15 cellular contexts compared by ENCODE assay signal in the genomic region with DNA sequence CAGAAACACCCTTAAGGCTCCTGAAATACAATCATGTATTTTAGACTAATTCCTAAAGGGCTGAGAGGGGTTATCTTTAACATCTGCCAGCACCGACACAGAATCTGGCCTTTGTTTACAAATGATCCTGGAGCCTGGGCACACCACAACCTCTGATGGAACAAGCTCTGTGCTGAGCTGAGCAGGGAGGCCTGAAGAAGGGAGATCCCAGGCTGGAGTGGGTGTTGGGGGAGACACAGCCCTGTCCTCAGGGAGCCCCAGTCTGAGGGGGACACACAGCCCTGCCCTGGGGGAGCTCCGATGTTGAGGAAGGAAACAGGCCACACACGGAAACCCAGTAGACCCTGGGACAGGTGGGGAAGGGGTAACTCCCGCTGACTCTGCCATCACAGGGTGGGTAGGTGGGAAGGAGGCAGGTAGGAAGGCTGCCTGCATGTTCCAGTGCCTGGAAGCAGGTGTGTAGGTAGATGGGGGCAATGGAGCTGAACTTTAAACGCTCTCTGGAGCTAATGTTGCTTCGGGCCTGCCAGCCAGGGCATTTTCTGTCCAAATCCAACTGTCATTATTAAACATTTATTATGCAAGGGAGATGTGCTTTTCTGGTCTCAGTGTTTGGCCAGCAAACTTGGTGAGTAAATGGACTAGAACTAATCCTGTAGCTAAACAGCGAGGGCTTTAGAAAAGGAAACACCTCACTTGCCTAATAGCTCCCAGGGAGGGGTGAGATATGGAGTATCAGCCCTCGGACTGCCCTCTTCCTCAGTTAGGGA.
DNase-seq lines count a peak whose midpoint lies in the region; ATAC-seq and TF ChIP-seq lines count a peak whose summit lies in the region.
"Had no signal": no experiment of that assay in that cellular context is flagged by ENCODE, and none has a peak within 500 bp of the region (broad histone marks: within the 10 kb centered on the region; RNA-seq: fewer than 3 reads in every experiment).

No MANE protein-coding gene starts in this region.

- no peak overlapping the region for H3K4me3 ChIP-seq in esophagus squamous epithelium
- H3K4me3 ChIP-seq in naive thymus-derived CD4-positive, alpha-beta T cell (ENCODE audit: low read length), result no peak overlapping the region
- H3K4me3 ChIP-seq: SJCRH30 had no signal

- H3K27me3 ChIP-seq in esophagus squamous epithelium, result peaks cover 0 to 3% (median 0%) of the 10 kb centered on the region in 4 donors
- no peaks in the 10 kb centered on the region for H3K27me3 ChIP-seq in naive thymus-derived CD4-positive, alpha-beta T cell (ENCODE audit: control insufficient read depth in 2 of 2, insufficient read depth in 2 of 2, low read length in 2 of 2)
- H3K27me3 ChIP-seq: SJCRH30 had no signal

- no peaks in the 10 kb centered on the region for H3K36me3 Mint-ChIP-seq in naive thymus-derived CD4-positive, alpha-beta T cell
- H3K36me3 Mint-ChIP-seq: activated naive CD8-positive, alpha-beta T cell had no signal

- intact Hi-C loops in esophagus squamous epithelium (cut with DNase I), result no loop called here
- intact Hi-C loops in naive thymus-derived CD4-positive, alpha-beta T cell (cut with micrococcal nuclease), result no loop called here

- CTCF ChIA-PET in naive thymus-derived CD4-positive, alpha-beta T cell (lab: Charles Lee), result no interaction called here

- no peak for TF ChIP-seq POLR2A in esophagus squamous epithelium (IDR thresholded peaks at IDR 0.05)

- 51 to 56% methylated on average over 7 to 8 of the region's 8 CpGs for WGBS in esophagus squamous epithelium, 2 donors

- peaks cover 0 to 14% (median 0%) of the 10 kb centered on the region in 5 donors for H3K27me3 Mint-ChIP-seq in naive thymus-derived CD4-positive, alpha-beta T cell

- H3K27ac ChIP-seq in esophagus squamous epithelium, result peak overlapping the region; percentile 36 to 84 (median 41)
- no peak overlapping the region for H3K27ac ChIP-seq in naive thymus-derived CD4-positive, alpha-beta T cell (ENCODE audit: low read depth, low read length)
- H3K27ac ChIP-seq: SJCRH30 had no signal

- POLR2A ChIA-PET in naive thymus-derived CD4-positive, alpha-beta T cell (lab: Charles Lee), result no interaction called here

- ATAC-seq in omental fat pad (ENCODE audit: low FRiP score) (peak; percentile 66), GM18498 (IDR thresholded peaks at IDR 0.05; ENCODE audit: unreplicated experiment) (no peak)
- ATAC-seq in naive thymus-derived CD4-positive, alpha-beta T cell, result no peak

- no peaks in the 10 kb centered on the region for H3K9me3 ChIP-seq in esophagus squamous epithelium
- no peaks in the 10 kb centered on the region for H3K9me3 ChIP-seq in naive thymus-derived CD4-positive, alpha-beta T cell (ENCODE audit: control insufficient read depth in 2 of 3, low read length in 3 of 3)
- H3K9me3 ChIP-seq: SJCRH30 had no signal

- TF ChIP-seq CTCF in esophagus squamous epithelium (IDR thresholded peaks at IDR 0.05) (no peak), omental fat pad (IDR thresholded peaks at IDR 0.05) (no peak)

- H3K27ac Mint-ChIP-seq in naive thymus-derived CD4-positive, alpha-beta T cell, result no peak overlapping the region
- H3K27ac Mint-ChIP-seq: activated naive CD8-positive, alpha-beta T cell had no signal

- no peak overlapping the region for H3K4me3 Mint-ChIP-seq in naive thymus-derived CD4-positive, alpha-beta T cell
- H3K4me3 Mint-ChIP-seq: activated naive CD8-positive, alpha-beta T cell had no signal

- H3K4me1 Mint-ChIP-seq in naive thymus-derived CD4-positive, alpha-beta T cell, result no peaks in the 10 kb centered on the region

- H3K4me1 ChIP-seq in esophagus squamous epithelium, result peaks cover 6 to 15% (median 13%) of the 10 kb centered on the region in 3 donors
- H3K4me1 ChIP-seq in naive thymus-derived CD4-positive, alpha-beta T cell (ENCODE audit: control insufficient read depth in 2 of 2, insufficient read depth in 2 of 2, low read length in 2 of 2), result no peaks in the 10 kb centered on the region

- no peaks in the 10 kb centered on the region for H3K36me3 ChIP-seq in esophagus squamous epithelium
- no peaks in the 10 kb centered on the region for H3K36me3 ChIP-seq in naive thymus-derived CD4-positive, alpha-beta T cell (ENCODE audit: control insufficient read depth in 2 of 3, insufficient read depth in 3 of 3, low read length in 3 of 3)
- H3K36me3 ChIP-seq: SJCRH30 had no signal

- H3K9me3 Mint-ChIP-seq in naive thymus-derived CD4-positive, alpha-beta T cell, result peaks cover 0 to 5% (median 0%) of the 10 kb centered on the region in 11 donors

- peak; percentile 31 for DNase-seq in COLO668 (lab: John Stamatoyannopoulos, UW; ENCODE audit: unreplicated experiment)
- peak; percentile 11 for DNase-seq in NCI-H2171 (lab: John Stamatoyannopoulos, UW)
- DNase-seq in esophagus squamous epithelium (lab: John Stamatoyannopoulos, UW), result no peak
- DNase-seq in omental fat pad (ENCODE audit: low spot score), result no peak
- DNase-seq in AG08396 (ENCODE audit: low spot score), result no peak
- no peak for DNase-seq in naive thymus-derived CD4-positive, alpha-beta T cell
- DNase-seq in activated CD8-positive, alpha-beta memory T cell treated with anti-CD3 and anti-CD28 coated beads for 24 hours, result no peak
- DNase-seq: caudate nucleus, DMS153, mammary epithelial cell, NCI-H1436 treated with DMSO at 0.1 percent for 48 hours, occipital lobe, SJCRH30 had no signal

Comparison
In these comparisons a context has a peak if more than half of its experiments do, and no peak if none do; other contexts are left out.
1. DNase-seq: peak in COLO668 (single experiment) and NCI-H2171 (single experiment); none in esophagus squamous epithelium (single experiment), omental fat pad (single experiment), AG08396 (single experiment), naive thymus-derived CD4-positive, alpha-beta T cell (0 of 9) and activated CD8-positive, alpha-beta memory T cell treated with anti-CD3 and anti-CD28 coated beads for 24 hours (single experiment).